ENCODE assay signal across 7 cellular contexts in genomic region chr1:120233661-120234018, GRCh38. TPM values are rescaled to one million over a fixed set of nuclear protein-coding genes. Genes with fewer than 3 reads are reported as not detected.
A peak's percentile ranks its signal among the peaks of the same experiment; 100 is the strongest.
DNase-seq lines count a peak whose midpoint lies in the region; ATAC-seq, FAIRE-seq and TF ChIP-seq lines count a peak whose summit lies in the region.
"Not testable (repeated sequence)": the region's sequence is repeated elsewhere in the genome, so short reads cannot be mapped to it uniquely, and the experiment has no call there.

No MANE protein-coding gene starts in this region.

- H3K36me3 Mint-ChIP-seq in stimulated activated naive B cell treated with anti-CD40 and anti-IgM and Interleukin-4, amounts not matched to agents 10 μg/mL and 1 μg/mL and 100 μg/mL, for 72 hours: not testable (repeated sequence)

- H3K27ac ChIP-seq in A549; Panc1 (ENCODE audit: low read length); body of pancreas; heart right ventricle: not testable (repeated sequence)

- in situ Hi-C loops in Panc1 (cut with HindIII; ENCODE audit: low pct_unique_long_range_greater_than_20kb, low sequenced_read_pairs): not testable (repeated sequence)

- H3K27me3 Mint-ChIP-seq in stimulated activated naive B cell treated with anti-CD40 and anti-IgM and Interleukin-4, amounts not matched to agents 10 μg/mL and 1 μg/mL and 100 μg/mL, for 72 hours: not testable (repeated sequence)

- not testable (repeated sequence) for TF ChIP-seq EP300 in A549 (IDR thresholded peaks at IDR 0.05)

- H3K4me3 ChIP-seq in A549; Panc1 (ENCODE audit: low read depth in 2 of 2, low read length in 2 of 2); body of pancreas; heart right ventricle; mucosa of descending colon: not testable (repeated sequence)

- WGBS in A549 (ENCODE audit: missing lambda C conversion rate): no CpG with 5 or more reads among the region's 2 CpGs
- WGBS in body of pancreas, 2 donors: 60% methylated on average over 1 of the region's 2 CpGs; no CpG with 5 or more reads in 1 of the 2 donors
- no CpG with 5 or more reads among the region's 2 CpGs for WGBS in heart right ventricle, 2 donors

- not testable (repeated sequence) for TF ChIP-seq POLR2A in A549 (IDR thresholded peaks at IDR 0.05; ENCODE audit: low read length); body of pancreas (IDR thresholded peaks at IDR 0.05)

- not testable (repeated sequence) for H3K4me1 Mint-ChIP-seq in stimulated activated naive B cell treated with anti-CD40 and anti-IgM and Interleukin-4, amounts not matched to agents 10 μg/mL and 1 μg/mL and 100 μg/mL, for 72 hours

- H3K4me2 ChIP-seq in A549: not testable (repeated sequence)

- not testable (repeated sequence) for H3K4me3 Mint-ChIP-seq in stimulated activated naive B cell treated with anti-CD40 and anti-IgM and Interleukin-4, amounts not matched to agents 10 μg/mL and 1 μg/mL and 100 μg/mL, for 72 hours

- not testable (repeated sequence) for H3K9me3 ChIP-seq in A549; Panc1 (ENCODE audit: control insufficient read depth, insufficient read depth, low read depth, low read length); body of pancreas; heart right ventricle; mucosa of descending colon

- not testable (repeated sequence) for FAIRE-seq in A549 (lab: Jason Lieb, UNC)

- not testable (repeated sequence) for BruUV-seq in Panc1 (replicated peaks; lab: Mats Ljungman, UMichigan)

- H3K27me3 ChIP-seq in Panc1 (ENCODE audit: control insufficient read depth, insufficient read depth, low read length); body of pancreas; heart right ventricle: not testable (repeated sequence)

- ATAC-seq in A549 (peak; percentile 44 to 52; a peak in 4 of 6 replicates), Panc1 (peak; percentile 14; the same call in 1 of the 2 replicates), body of pancreas (peak; percentile 28), heart right ventricle (peak; percentile 51 to 80 (median 70)), left lobe of liver (peak; percentile 54), mucosa of descending colon (peak; percentile 12)
- peak; percentile 3 to 28 for ATAC-seq in stimulated activated naive B cell treated with anti-CD40 and anti-IgM and Interleukin-4, amounts not matched to agents 10 μg/mL and 1 μg/mL and 100 μg/mL, for 72 hours (replicated peaks)

- not testable (repeated sequence) for H3K36me3 ChIP-seq in Panc1 (ENCODE audit: control insufficient read depth, insufficient read depth, low read length); body of pancreas (replicated peaks in 1 of 2; ENCODE audit: insufficient read depth in 1 of 2, low read depth in 2 of 2); heart right ventricle; mucosa of descending colon (ENCODE audit: low read depth)

- TF ChIP-seq RAD21 in A549 (conservative IDR thresholded peaks at IDR 0.05 in 1 of 2, IDR thresholded peaks at IDR 0.05 in 1 of 2): not testable (repeated sequence)

- CTCF ChIA-PET in A549 (lab: Yijun Ruan, JAX); Panc1 (lab: Charles Lee): not testable (repeated sequence)

- not testable (repeated sequence) for H3K27ac Mint-ChIP-seq in stimulated activated naive B cell treated with anti-CD40 and anti-IgM and Interleukin-4, amounts not matched to agents 10 μg/mL and 1 μg/mL and 100 μg/mL, for 72 hours

- H3K9me3 Mint-ChIP-seq in stimulated activated naive B cell treated with anti-CD40 and anti-IgM and Interleukin-4, amounts not matched to agents 10 μg/mL and 1 μg/mL and 100 μg/mL, for 72 hours: not testable (repeated sequence)

- DNase-seq in A549 (ENCODE audit: low read depth in 1 of 2, low spot score in 1 of 2); Panc1 (ENCODE audit: low read depth, low spot score); body of pancreas; heart right ventricle; left lobe of liver (ENCODE audit: low spot score); mucosa of descending colon; stimulated activated naive B cell treated with anti-CD40 and anti-IgM and Interleukin-4, amounts not matched to agents 10 μg/mL and 1 μg/mL and 100 μg/mL, for 72 hours: not testable (repeated sequence)

- intact Hi-C loops in Panc1 (cut with micrococcal nuclease; ENCODE audit: unreplicated experiment); body of pancreas (cut with DNase I); heart right ventricle (cut with DNase I); mucosa of descending colon (cut with DNase I, micrococcal nuclease): not testable (repeated sequence)

- not testable (repeated sequence) for H3K4me1 ChIP-seq in A549; Panc1 (ENCODE audit: control insufficient read depth, insufficient read depth, low read length); body of pancreas; heart right ventricle; mucosa of descending colon (ENCODE audit: low read depth)

- not testable (repeated sequence) for TF ChIP-seq CTCF in A549 (IDR thresholded peaks at IDR 0.05); Panc1 (IDR thresholded peaks at IDR 0.05); body of pancreas (IDR thresholded peaks at IDR 0.05); heart right ventricle (IDR thresholded peaks at IDR 0.05); mucosa of descending colon (IDR thresholded peaks at IDR 0.05)

- POLR2A ChIA-PET in A549 (lab: Yijun Ruan, JAX); Panc1 (lab: Charles Lee): not testable (repeated sequence)

RNA-seq across cellular contexts. Expression of gene SEC22B, which starts 57.3 kb away (rescaled TPM):
- polyA plus RNA-seq in A549 (2011; rRNA removed) (14.7 and 17.7 TPM in 2 replicates), A549 (2017; fragmentation: RNase III; extraction: RNeasy Plus Mini Kit Qiagen cat#74134 plus additional on column Dnase treatment) (10.3 to 12.0 TPM (median 11.2 TPM) in 3 replicates), heart right ventricle (10 to 100 TPM; 12.1 to 14.7 TPM)
- polyA plus RNA-seq in A549 (2012; cell fraction: cytosol; rRNA removed): 3.2 and 3.5 TPM in 2 replicates
- 2.1 and 3.8 TPM in 2 replicates for polyA plus RNA-seq in A549 (2012; cell fraction: nucleus; rRNA removed)
- 8.9 and 9.2 TPM in 2 replicates for polyA minus RNA-seq in A549 (2011; rRNA and poly(A)+ RNA removed)
- total RNA-seq in Panc1 (2021; ENCODE audit: unreplicated experiment) (23.7 TPM), body of pancreas (10 to 100 TPM; 20.8 to 32.2 TPM), heart right ventricle (10 to 100 TPM; 12.9 to 18.5 (median 15.5) TPM), left lobe of liver (18.5 TPM), mucosa of descending colon (10 to 100 TPM; 25.0 to 29.2 (median 28.3) TPM)
- polyA plus RNA-seq in Panc1 (2012; ENCODE audit: insufficient read length): 11.8 TPM

Comparison
In these comparisons a context has a peak if more than half of its experiments do, and no peak if none do; other contexts are left out.
1. ATAC-seq: peak in every context shown above with its lines; median percentile 70 in heart right ventricle; 54 in left lobe of liver; 48 in A549; 28 in body of pancreas; 16 in stimulated activated naive B cell treated with anti-CD40 and anti-IgM and Interleukin-4, amounts not matched to agents 10 μg/mL and 1 μg/mL and 100 μg/mL, for 72 hours; 14 in Panc1; 12 in mucosa of descending colon.